ENCODE assay signal across 8 cellular contexts in the genomic region with DNA sequence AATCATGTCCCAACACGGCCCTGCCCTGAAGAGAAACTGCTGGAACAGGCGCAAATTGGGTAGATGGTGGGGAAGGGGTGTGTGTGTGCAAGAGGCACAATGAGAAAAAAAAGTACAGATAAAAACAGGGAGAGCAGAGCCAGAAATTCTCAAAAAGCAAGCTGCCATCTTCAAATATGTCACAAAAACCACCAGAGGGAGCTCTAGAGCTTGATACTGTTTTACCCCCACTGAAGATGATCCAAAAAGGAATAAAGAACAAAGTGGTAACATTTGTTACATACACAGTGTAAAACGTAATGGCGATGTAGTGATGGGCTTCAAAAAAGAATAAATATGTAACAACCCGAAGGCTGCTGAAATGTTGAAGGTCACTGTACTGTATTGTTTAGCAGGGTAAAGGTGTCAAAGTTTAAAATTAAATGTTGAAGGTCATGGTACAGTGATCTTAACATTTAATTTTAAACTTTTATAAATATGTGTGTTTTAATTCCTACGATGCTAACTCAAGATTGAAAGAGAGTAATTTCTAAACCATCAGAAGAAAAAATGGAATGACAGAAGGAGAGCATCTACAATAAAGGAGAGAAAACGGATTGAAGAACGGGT. TPM values are rescaled to one million over a fixed set of nuclear protein-coding genes. Genes with fewer than 3 reads are reported as not detected.
DNase-seq lines count a peak whose midpoint lies in the region; ATAC-seq and TF ChIP-seq lines count a peak whose summit lies in the region.

No MANE protein-coding gene starts in this region.

- 89% methylated on average over 8 of the region's 8 CpGs for WGBS in hepatocyte (ENCODE audit: low lambda C conversion rate, missing lambda C conversion rate)
- 84 to 85% methylated on average over 8 of the region's 8 CpGs for WGBS in thyroid gland, 2 donors

- peaks cover 78% of the 10 kb centered on the region for H3K36me3 Mint-ChIP-seq in activated naive CD8-positive, alpha-beta T cell treated with anti-CD3 and anti-CD28 coated beads, Interleukin-2, amount 50 U/mL, for 24 hours (ENCODE audit: low read depth)

- no peaks in the 10 kb centered on the region for H3K27me3 Mint-ChIP-seq in activated naive CD8-positive, alpha-beta T cell treated with anti-CD3 and anti-CD28 coated beads, Interleukin-2, amount 50 U/mL, for 24 hours

- H3K27me3 ChIP-seq in hepatocyte (no peaks in the 10 kb centered on the region), thyroid gland (no peaks in the 10 kb centered on the region)

- intact Hi-C loops in thyroid gland (cut with DNase I) = no loop called here

- H3K4me1 ChIP-seq in hepatocyte (ENCODE audit: insufficient read depth) (peaks cover 8% of the 10 kb centered on the region), thyroid gland (peaks cover 12% of the 10 kb centered on the region in 2 donors)

- H3K4me3 Mint-ChIP-seq in activated naive CD8-positive, alpha-beta T cell treated with anti-CD3 and anti-CD28 coated beads, Interleukin-2, amount 50 U/mL, for 24 hours = no peak overlapping the region

- no peak for TF ChIP-seq POLR2A in thyroid gland (IDR thresholded peaks at IDR 0.05)

- no peak overlapping the region for H3K4me2 ChIP-seq in hepatocyte

- H3K27ac Mint-ChIP-seq in activated naive CD8-positive, alpha-beta T cell treated with anti-CD3 and anti-CD28 coated beads, Interleukin-2, amount 50 U/mL, for 24 hours = peak overlapping the region; percentile 57

- H3K27ac ChIP-seq in hepatocyte (no peak overlapping the region), thyroid gland (no peak overlapping the region)

- POLR2A ChIA-PET in AG04449 (lab: Yijun Ruan, JAX) = no interaction called here

- H3K9me2 ChIP-seq in hepatocyte (replicated peaks; ENCODE audit: insufficient read depth) = no peaks in the 10 kb centered on the region

- H3K4me3 ChIP-seq in AG04449 (ENCODE audit: low read depth, low read length) = no peak overlapping the region
- no peak overlapping the region for H3K4me3 ChIP-seq in hepatocyte
- H3K4me3 ChIP-seq in thyroid gland (replicated peaks in 1 of 3) = no peak overlapping the region

- no peaks in the 10 kb centered on the region for H3K9me3 Mint-ChIP-seq in activated naive CD8-positive, alpha-beta T cell treated with anti-CD3 and anti-CD28 coated beads, Interleukin-2, amount 50 U/mL, for 24 hours

- CTCF ChIA-PET in AG04449 (lab: Yijun Ruan, JAX) = interaction anchor here (1.0 to 11.0 kb wide), 15 partner anchors 9 to 364 kb away, joined by 3 to 159 read pairs (median 7); no protein-coding TSS in a partner anchor

- H4K20me1 ChIP-seq in hepatocyte (ENCODE audit: insufficient read depth, poor library complexity, severe bottlenecking) = peaks cover 28% of the 10 kb centered on the region

- H3K4me1 Mint-ChIP-seq in activated naive CD8-positive, alpha-beta T cell treated with anti-CD3 and anti-CD28 coated beads, Interleukin-2, amount 50 U/mL, for 24 hours = peaks cover 53% of the 10 kb centered on the region

- peaks cover 85% of the 10 kb centered on the region for H3K79me2 ChIP-seq in hepatocyte

- no peak for DNase-seq in AG04449 (ENCODE audit: low read depth, low spot score)
- peak; percentile 70 for DNase-seq in ELR (ENCODE audit: low read depth)
- DNase-seq in NCI-H1105 treated with DMSO at 0.1 percent for 48 hours (lab: John Stamatoyannopoulos, UW) = peak; percentile 47
- no peak for DNase-seq in activated naive CD8-positive, alpha-beta T cell treated with anti-CD3 and anti-CD28 coated beads, Interleukin-2, amount 50 U/mL, for 24 hours
- DNase-seq in hepatocyte (ENCODE audit: low spot score) = peak; percentile 72
- no peak for DNase-seq in thyroid gland
- no peak for DNase-seq in hippocampal formation (lab: John Stamatoyannopoulos, UW)

- no peaks in the 10 kb centered on the region for H3K9me3 ChIP-seq in hepatocyte (ENCODE audit: low read depth)
- no peaks in the 10 kb centered on the region for H3K9me3 ChIP-seq in thyroid gland

- H3K36me3 ChIP-seq in hepatocyte (replicated peaks; ENCODE audit: insufficient read depth, low read depth) = no peaks in the 10 kb centered on the region
- peaks cover 16 to 29% of the 10 kb centered on the region in 2 donors for H3K36me3 ChIP-seq in thyroid gland

- TF ChIP-seq CTCF in AG04449 (IDR thresholded peaks at IDR 0.05; ENCODE audit: insufficient read depth, low read length, missing control alignments) = peak; percentile 29
- TF ChIP-seq CTCF in hepatocyte (IDR thresholded peaks at IDR 0.05; ENCODE audit: poor library complexity) = peak; percentile 57
- TF ChIP-seq CTCF in thyroid gland (IDR thresholded peaks at IDR 0.05) = peak in 4 of 6 experiments; percentile 14 to 58 (median 44)

- H2AFZ ChIP-seq in hepatocyte = no peak overlapping the region

- peak; percentile 36 for ATAC-seq in activated naive CD8-positive, alpha-beta T cell treated with anti-CD3 and anti-CD28 coated beads, Interleukin-2, amount 50 U/mL, for 24 hours
- ATAC-seq in GM18867 (IDR thresholded peaks at IDR 0.05; ENCODE audit: unreplicated experiment) = no peak

RNA-seq across cellular contexts. Expression of gene SNRPA1, which starts 6.0 kb away (rescaled TPM):
- total RNA-seq in hepatocyte (40.0 and 54.7 TPM in 2 replicates), thyroid gland (100 to 1,000 TPM in 1 of 4 donors, 10 to 100 TPM in 3; 34.8 to 111 (median 71.1) TPM)
- polyA plus RNA-seq in hepatocyte = 110 and 117 TPM in 2 replicates

RNA-seq across cellular contexts. Expression of gene SELENOS, which starts 11.7 kb away (rescaled TPM):
- total RNA-seq in hepatocyte (122 and 127 TPM in 2 replicates), thyroid gland (10 to 100 TPM; 50.4 to 77.3 (median 65.6) TPM)
- polyA plus RNA-seq in hepatocyte = 158 and 192 TPM in 2 replicates

RNA-seq across cellular contexts. Expression of gene CHSY1, which starts 37.2 kb away (rescaled TPM):
- total RNA-seq in hepatocyte (26.2 and 27.8 TPM in 2 replicates), thyroid gland (10 to 100 TPM; 13.8 to 26.6 (median 18.5) TPM)
- 20.4 and 22.5 TPM in 2 replicates for polyA plus RNA-seq in hepatocyte

Comparison
In these comparisons a context has a peak if more than half of its experiments do, and no peak if none do; other contexts are left out.
1. DNase-seq: peak in ELR (single experiment), NCI-H1105 treated with DMSO at 0.1 percent for 48 hours (single experiment) and hepatocyte (single experiment); none in AG04449 (single experiment), activated naive CD8-positive, alpha-beta T cell treated with anti-CD3 and anti-CD28 coated beads, Interleukin-2, amount 50 U/mL, for 24 hours (single experiment), thyroid gland (0 of 2) and hippocampal formation (0 of 2).
2. Peak in every context shown above with its lines, with median percentiles within 50 percentile points of each other: CTCF ChIP-seq.